20 cellular contexts compared by ENCODE assay signal in genomic region chr7:17528636-17529035, GRCh38.
"Had no signal": no experiment of that assay in that cellular context is flagged by ENCODE, and none has a peak within 500 bp of the region (broad histone marks: within the 10 kb centered on the region; RNA-seq: fewer than 3 reads in every experiment).

No MANE protein-coding gene starts in this region.

- H3K36me3 ChIP-seq: esophagus squamous epithelium, left lung, lower lobe of right lung, right atrium auricular region, sigmoid colon, tibial nerve, upper lobe of right lung, vagina had no signal

- H3K4me3 ChIP-seq: esophagus squamous epithelium, left lung, lower lobe of right lung, right atrium auricular region, sigmoid colon, skin epidermis, testis, tibial nerve, upper lobe of right lung, vagina had no signal

- DNase-seq: effector memory CD4-positive, alpha-beta T cell; esophagus squamous epithelium; foreskin keratinocyte; immature natural killer cell; left lung; lower lobe of right lung; mesenchymal stem cell; naive B cell; nephron progenitor cell; sigmoid colon; stimulated activated CD4-positive, alpha-beta T cell treated with anti-CD3 and anti-CD28 coated beads, Interleukin-2, amount 100 ng/mL, for 24 hours; stimulated activated CD4-positive, alpha-beta T cell treated with anti-CD3 and anti-CD28 coated beads, Interleukin-4, amount 100 ng/mL, for 4 hours; stimulated activated naive B cell treated with anti-CD40 and anti-IgM and Interleukin-4, amounts not matched to agents 10 μg/mL and 1 μg/mL and 100 μg/mL, for 72 hours; stimulated activated naive CD8-positive, alpha-beta T cell treated with anti-CD3 and anti-CD28 coated beads, Interleukin-15, amount 100 ng/mL, for 72 hours; testis; upper lobe of right lung had no signal

- H3K27me3 ChIP-seq: esophagus squamous epithelium, foreskin keratinocyte, left lung, right atrium auricular region, sigmoid colon, testis, tibial nerve, upper lobe of right lung, vagina had no signal

- H3K9me3 ChIP-seq: esophagus squamous epithelium, left lung, lower lobe of right lung, right atrium auricular region, sigmoid colon, testis, tibial nerve, upper lobe of right lung, vagina had no signal

- H3K27ac ChIP-seq: esophagus squamous epithelium, foreskin keratinocyte, left lung, lower lobe of right lung, right atrium auricular region, sigmoid colon, testis, upper lobe of right lung, vagina had no signal

- H3K4me1 ChIP-seq: right atrium auricular region, testis had no signal

- ATAC-seq: foreskin keratinocyte; left lung; lower lobe of right lung; stimulated activated naive B cell treated with anti-CD40 and anti-IgM and Interleukin-4, amounts not matched to agents 10 μg/mL and 1 μg/mL and 100 μg/mL, for 72 hours; stimulated activated naive CD8-positive, alpha-beta T cell treated with anti-CD3 and anti-CD28 coated beads, Interleukin-15, amount 100 ng/mL, for 72 hours; upper lobe of right lung had no signal
